ENCODE assay signal across 30 cellular contexts in the genomic region with DNA sequence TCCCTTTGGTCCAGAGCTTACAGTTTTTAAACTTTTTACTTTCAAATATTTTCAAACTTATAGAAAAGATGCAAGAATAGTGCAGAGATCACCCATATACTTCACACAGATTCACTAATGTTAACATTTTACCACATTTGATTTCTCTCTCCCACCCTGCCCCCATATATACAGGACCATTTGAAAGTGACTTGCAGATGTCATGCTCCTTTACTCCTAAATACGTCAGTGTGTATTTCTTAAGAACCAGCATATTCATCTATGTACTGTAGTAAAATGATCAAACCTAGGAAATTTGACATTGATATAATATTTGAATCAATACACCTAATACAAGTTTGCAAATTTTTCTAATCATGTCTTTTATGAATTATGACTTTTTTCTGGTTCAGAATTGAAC.
"Had no signal": no experiment of that assay in that cellular context is flagged by ENCODE, and none has a peak within 500 bp of the region (broad histone marks: within the 10 kb centered on the region; RNA-seq: fewer than 3 reads in every experiment).

No MANE protein-coding gene starts in this region.

- H3K36me3 ChIP-seq: ascending aorta, cardiac muscle cell, MG63, WERI-Rb-1 had no signal

- H3K4me3 ChIP-seq: ascending aorta, cardiac muscle cell, MG63 had no signal

- DNase-seq: activated CD4-positive, alpha-beta memory T cell treated with anti-CD3 and anti-CD28 coated beads, Interleukin-2, amount 10 ng/mL, durations not matched to agents 7 days and 5 days; activated CD4-positive, alpha-beta T cell treated with anti-CD3 and anti-CD28 coated beads for 1 hour; activated CD4-positive, alpha-beta T cell treated with anti-CD3 and anti-CD28 coated beads for 48 hours; activated CD4-positive, CD25-positive, alpha-beta regulatory T cell; activated CD8-positive, alpha-beta memory T cell treated with anti-CD3 and anti-CD28 coated beads for 24 hours; activated CD8-positive, alpha-beta memory T cell treated with anti-CD3 and anti-CD28 coated beads, Interleukin-2, amount 10 ng/mL, durations not matched to agents 7 days and 5 days; activated CD8-positive, alpha-beta memory T cell treated with anti-CD3 and anti-CD28 coated beads, Interleukin-2, amount 50 U/mL, for 48 hours; activated naive CD4-positive, alpha-beta T cell treated with anti-CD3 and anti-CD28 coated beads, Interleukin-2, amount 10 ng/mL, durations not matched to agents 7 days and 5 days; amygdala; Karpas-422; MG63; NCI-H1048; NCI-H1105 treated with DMSO at 0.1 percent for 48 hours; NCI-H1436; NCI-H1694; NCI-H1930; NCI-H2081 treated with DMSO at 0.1 percent for 48 hours; NCI-H226; NCI-H446 treated with DMSO at 0.1 percent for 48 hours; NCI-H524 treated with DMSO at 0.1 percent for 48 hours; NCI-H748 treated with DMSO at 0.1 percent for 48 hours; OCI-M1; Right ventricle myocardium superior; SW 1271; T-helper 1 cell; T1000; WERI-Rb-1 had no signal

- H3K9me3 ChIP-seq: ascending aorta, MG63 had no signal

- H3K27me3 Mint-ChIP-seq: activated CD4-positive, alpha-beta memory T cell treated with anti-CD3 and anti-CD28 coated beads, Interleukin-2, amount 10 ng/mL, durations not matched to agents 7 days and 5 days; activated CD8-positive, alpha-beta memory T cell treated with anti-CD3 and anti-CD28 coated beads, Interleukin-2, amount 10 ng/mL, durations not matched to agents 7 days and 5 days; activated naive CD4-positive, alpha-beta T cell treated with anti-CD3 and anti-CD28 coated beads, Interleukin-2, amount 10 ng/mL, durations not matched to agents 7 days and 5 days; activated naive CD8-positive, alpha-beta T cell had no signal

- H3K4me1 ChIP-seq: ascending aorta had no signal

- H3K4me3 Mint-ChIP-seq: activated CD4-positive, alpha-beta memory T cell treated with anti-CD3 and anti-CD28 coated beads, Interleukin-2, amount 10 ng/mL, durations not matched to agents 7 days and 5 days; activated CD8-positive, alpha-beta memory T cell treated with anti-CD3 and anti-CD28 coated beads, Interleukin-2, amount 10 ng/mL, durations not matched to agents 7 days and 5 days; activated naive CD4-positive, alpha-beta T cell treated with anti-CD3 and anti-CD28 coated beads, Interleukin-2, amount 10 ng/mL, durations not matched to agents 7 days and 5 days had no signal

- H3K27me3 ChIP-seq: ascending aorta, cardiac muscle cell, MG63 had no signal

- ATAC-seq: activated CD8-positive, alpha-beta memory T cell treated with anti-CD3 and anti-CD28 coated beads, Interleukin-2, amount 10 ng/mL, durations not matched to agents 7 days and 5 days had no signal

- H3K27ac ChIP-seq: ascending aorta, cardiac muscle cell, WERI-Rb-1 had no signal

- H3K27ac Mint-ChIP-seq: activated CD4-positive, alpha-beta memory T cell treated with anti-CD3 and anti-CD28 coated beads, Interleukin-2, amount 10 ng/mL, durations not matched to agents 7 days and 5 days had no signal
